In the genomic region with DNA sequence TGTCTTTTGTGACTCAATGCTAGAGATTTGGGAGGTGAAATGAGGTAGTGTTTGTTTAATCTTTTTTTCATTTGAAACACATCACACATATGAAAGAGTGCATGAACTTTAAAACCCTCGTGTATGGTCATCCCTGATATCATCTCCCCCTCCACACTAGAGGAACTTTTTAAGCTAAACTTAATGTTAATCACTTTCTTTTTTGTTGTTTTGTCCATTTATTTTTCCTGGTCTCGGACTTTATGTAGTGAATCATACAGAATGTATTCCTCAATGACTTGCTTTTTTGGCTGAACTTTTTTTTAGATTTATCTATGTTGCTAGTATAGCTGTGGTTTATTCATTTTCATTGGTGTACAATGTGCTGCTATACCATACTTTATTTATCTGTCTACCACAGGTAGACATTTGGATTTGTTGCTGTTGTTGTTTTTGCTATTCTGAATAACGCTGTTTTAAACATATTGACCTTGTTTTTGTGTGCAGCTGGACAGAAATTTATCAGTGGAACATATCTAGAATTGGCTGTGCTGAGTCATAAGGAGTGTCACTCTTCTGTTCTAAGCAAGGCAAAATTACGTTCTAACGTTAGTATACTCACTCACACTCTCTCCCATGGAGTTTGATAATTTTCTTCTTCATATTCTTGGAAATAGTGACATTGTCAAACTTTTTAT, we compare ENCODE assay signal across 20 cellular contexts.
DNase-seq lines count a peak whose midpoint lies in the region; ATAC-seq and TF ChIP-seq lines count a peak whose summit lies in the region.
"Had no signal": no experiment of that assay in that cellular context is flagged by ENCODE, and none has a peak within 500 bp of the region (broad histone marks: within the 10 kb centered on the region; RNA-seq: fewer than 3 reads in every experiment).

No MANE protein-coding gene starts in this region.

- in situ Hi-C loops in brain microvascular endothelial cell (cut with HindIII; ENCODE audit: low pct_ligation_motif_present, low sequenced_read_pairs) = no loop called here

- ATAC-seq in Right ventricle myocardium superior (ENCODE audit: poor library complexity) = no peak
- no peak for ATAC-seq in GM18858 (IDR thresholded peaks at IDR 0.05; ENCODE audit: unreplicated experiment)
- ATAC-seq: left lung, T-helper 17 cell had no signal

- H3K4me3 ChIP-seq in brain microvascular endothelial cell (ENCODE audit: low read depth, low read length) = no peak overlapping the region
- H3K4me3 ChIP-seq: left lung had no signal

- no peaks in the 10 kb centered on the region for H3K36me3 ChIP-seq in brain microvascular endothelial cell (replicated peaks)
- H3K36me3 ChIP-seq: left lung had no signal

- intact Hi-C loops in Right ventricle myocardium superior (cut with DNase I) = no loop called here

- no peak for TF ChIP-seq CTCF in brain microvascular endothelial cell (IDR thresholded peaks at IDR 0.05; ENCODE audit: low read depth, low read length, missing control alignments)

- no peaks in the 10 kb centered on the region for H3K27me3 ChIP-seq in brain microvascular endothelial cell (replicated peaks)
- H3K27me3 ChIP-seq: left lung had no signal

- DNase-seq in A172 (ENCODE audit: low spot score) (peak; percentile 4), OCI-M1 (lab: John Stamatoyannopoulos, UW) (peak; percentile 69), brain microvascular endothelial cell (peak; percentile 50), iris pigment epithelial cell (ENCODE audit: low read depth) (peak; percentile 51), Right ventricle myocardium superior (no peak), NAMALWA (ENCODE audit: low spot score) (no peak), SW480 (ENCODE audit: low spot score) (no peak)
- DNase-seq: activated CD4-positive, alpha-beta T cell treated with anti-CD3 and anti-CD28 coated beads, Interleukin-2, amount 50 U/mL, for 4 hours; activated effector memory CD4-positive, alpha-beta T cell treated with anti-CD3 and anti-CD28 coated beads, Interleukin-2, amount 50 U/mL, for 16 hours; C1 segment of cervical spinal cord; effector CD8-positive, alpha-beta T cell; head of caudate nucleus; HFFc6; left lung; NCI-H146; NCI-H2171; SHP77 treated with DMSO at 0.1 percent for 48 hours; stimulated activated CD8-positive, alpha-beta memory T cell treated with anti-CD3 and anti-CD28 coated beads, Interleukin-4, amount 100 ng/mL, for 48 hours; T-helper 17 cell had no signal

- peak overlapping the region; percentile 59 for H3K27ac ChIP-seq in brain microvascular endothelial cell
- H3K27ac ChIP-seq: left lung had no signal

Comparison
In these comparisons a context has a peak if more than half of its experiments do, and no peak if none do; other contexts are left out.
1. DNase-seq: peak in A172 (single experiment), OCI-M1 (single experiment), brain microvascular endothelial cell (single experiment) and iris pigment epithelial cell (single experiment); none in Right ventricle myocardium superior (single experiment), NAMALWA (single experiment) and SW480 (single experiment).